12 cellular contexts compared by ENCODE assay signal in genomic region chr3:32154180-32154579, GRCh38. TPM values are rescaled to one million over a fixed set of nuclear protein-coding genes. Genes with fewer than 3 reads are reported as not detected.
DNase-seq lines count a peak whose midpoint lies in the region; ATAC-seq, FAIRE-seq and TF ChIP-seq lines count a peak whose summit lies in the region.
"Had no signal": no experiment of that assay in that cellular context is flagged by ENCODE, and none has a peak within 500 bp of the region (broad histone marks: within the 10 kb centered on the region; RNA-seq: fewer than 3 reads in every experiment).

No MANE protein-coding gene starts in this region.

- no peak overlapping the region for H3K27ac Mint-ChIP-seq in activated CD4-positive, alpha-beta T cell treated with anti-CD3 and anti-CD28 coated beads for 36 hours
- H3K27ac Mint-ChIP-seq: stimulated activated naive CD8-positive, alpha-beta T cell treated with anti-CD3 and anti-CD28 coated beads, Interleukin-15, Interleukin-2, amounts not matched to agents 100 ng/mL and 50 ng/mL, for 24 hours had no signal

- no peaks in the 10 kb centered on the region for H3K27me3 ChIP-seq in DND-41 (ENCODE audit: insufficient read depth, low read length, poor library complexity)
- H3K27me3 ChIP-seq in HepG2 (ENCODE audit: control insufficient read depth in 1 of 2, insufficient read depth in 2 of 2, low read length in 2 of 2) = no peaks in the 10 kb centered on the region; a peak in 1 of 5 replicates
- H3K27me3 ChIP-seq in gastrocnemius medialis = no peaks in the 10 kb centered on the region

- H3K79me2 ChIP-seq in DND-41 (ENCODE audit: insufficient read depth, low read length) (no peaks in the 10 kb centered on the region), HepG2 (ENCODE audit: insufficient read depth, low read length) (no peaks in the 10 kb centered on the region)

- DNase-seq in DND-41 (no peak), HT1080 (ENCODE audit: low read depth) (peak; percentile 23), astrocyte of the spinal cord (ENCODE audit: low read depth, low spot score) (no peak), HepG2 (ENCODE audit: low spot score) (peak; percentile 18), AG08395 (ENCODE audit: low spot score) (no peak), midbrain (lab: John Stamatoyannopoulos, UW) (no peak), gastrocnemius medialis (no peak)
- no peak for DNase-seq in activated CD4-positive, alpha-beta T cell treated with anti-CD3 and anti-CD28 coated beads for 36 hours
- DNase-seq: NCI-H2107; stimulated activated CD4-positive, alpha-beta T cell treated with anti-CD3 and anti-CD28 coated beads, Interleukin-12 subunit alpha, Interleukin-12 subunit beta, amount 100 ng/mL, for 4 hours had no signal

- H4K20me1 ChIP-seq in DND-41 (ENCODE audit: insufficient read depth, low read length) (no peaks in the 10 kb centered on the region), HepG2 (ENCODE audit: insufficient read depth, low read length) (no peaks in the 10 kb centered on the region)

- TF ChIP-seq CTCF in DND-41 (IDR thresholded peaks at IDR 0.05; ENCODE audit: borderline replicate concordance, extremely low read depth, low read length, poor library complexity, severe bottlenecking) (peak; percentile 36), astrocyte of the spinal cord (IDR thresholded peaks at IDR 0.05; ENCODE audit: low read depth, low read length) (peak; percentile 42), HepG2 (CRISPR knock-in tag; IDR thresholded peaks at IDR 0.05) (peak; percentile 59), gastrocnemius medialis (IDR thresholded peaks at IDR 0.05 in 4 of 5, conservative IDR thresholded peaks at IDR 0.05 in 1 of 5) (no peak)

- peak; percentile 61 for FAIRE-seq in HepG2 (lab: Jason Lieb, UNC)

- no peaks in the 10 kb centered on the region for H3K4me1 Mint-ChIP-seq in activated CD4-positive, alpha-beta T cell treated with anti-CD3 and anti-CD28 coated beads for 36 hours

- TF ChIP-seq EP300 in HepG2 (IDR thresholded peaks at IDR 0.05; ENCODE audit: low read depth in 2 of 2, low read length in 2 of 2) = no peak
- no peak for TF ChIP-seq EP300 in HepG2 (CRISPR knock-in tag; IDR thresholded peaks at IDR 0.05; ENCODE audit: borderline replicate concordance)

- POLR2A ChIA-PET in HepG2 (lab: Yijun Ruan, JAX) = no interaction called here
- POLR2A ChIA-PET in activated CD4-positive, alpha-beta T cell treated with anti-CD3 and anti-CD28 coated beads for 36 hours (lab: Charles Lee) = interaction anchor here (0.5 kb wide), 1 partner anchor 18 kb away, joined by 3 read pairs; no protein-coding TSS in a partner anchor

- BruUV-seq in HepG2 (replicated peaks; lab: Mats Ljungman, UMichigan) = no TSS peak

- H3K36me3 ChIP-seq in DND-41 (ENCODE audit: insufficient read depth, low read length) = peaks cover 79% of the 10 kb centered on the region
- H3K36me3 ChIP-seq in HepG2 (replicated peaks in 1 of 2; ENCODE audit: control insufficient read depth in 1 of 2, insufficient read depth in 2 of 2, low read length in 2 of 2) = no peaks in the 10 kb centered on the region
- peaks cover 0 to 32% of the 10 kb centered on the region in 2 donors for H3K36me3 ChIP-seq in gastrocnemius medialis

- intact Hi-C loops in HepG2 (cut with micrococcal nuclease; ENCODE audit: unreplicated experiment) (loop anchor here (1.0 kb wide), 1 partner anchor 135 kb away; no protein-coding TSS in a partner anchor), gastrocnemius medialis (cut with DNase I; ENCODE audit: low total_unique reads) (no loop called here)
- intact Hi-C loops in activated CD4-positive, alpha-beta T cell treated with anti-CD3 and anti-CD28 coated beads for 36 hours (cut with DNase I, micrococcal nuclease) = no loop called here

- TF ChIP-seq RAD21 in HepG2 (CRISPR knock-in tag; IDR thresholded peaks at IDR 0.05) = 0 out of 2 replicates have a peak, but pooled peaks have one; percentile 42

- H3K27me3 Mint-ChIP-seq in activated CD4-positive, alpha-beta T cell treated with anti-CD3 and anti-CD28 coated beads for 36 hours = no peaks in the 10 kb centered on the region
- H3K27me3 Mint-ChIP-seq: stimulated activated naive CD8-positive, alpha-beta T cell treated with anti-CD3 and anti-CD28 coated beads, Interleukin-15, Interleukin-2, amounts not matched to agents 100 ng/mL and 50 ng/mL, for 24 hours had no signal

- H3K4me2 ChIP-seq in DND-41 (ENCODE audit: insufficient read depth, low read length) = no peak overlapping the region
- H3K4me2 ChIP-seq in HepG2 (ENCODE audit: low read depth, low read length) = no peak overlapping the region

- H2AFZ ChIP-seq in DND-41 (ENCODE audit: low read depth, low read length) (no peak overlapping the region), HepG2 (ENCODE audit: low read length) (no peak overlapping the region)

- H3K9me3 Mint-ChIP-seq in activated CD4-positive, alpha-beta T cell treated with anti-CD3 and anti-CD28 coated beads for 36 hours (ENCODE audit: low read depth) = no peaks in the 10 kb centered on the region
- H3K9me3 Mint-ChIP-seq: stimulated activated naive CD8-positive, alpha-beta T cell treated with anti-CD3 and anti-CD28 coated beads, Interleukin-15, Interleukin-2, amounts not matched to agents 100 ng/mL and 50 ng/mL, for 24 hours had no signal

- no peaks in the 10 kb centered on the region for H3K9me3 ChIP-seq in DND-41 (ENCODE audit: insufficient read depth, low read length, severe bottlenecking)
- no peaks in the 10 kb centered on the region for H3K9me3 ChIP-seq in HepG2 (ENCODE audit: low read length)
- H3K9me3 ChIP-seq in gastrocnemius medialis = no peaks in the 10 kb centered on the region

- no peak overlapping the region for H3K4me3 Mint-ChIP-seq in activated CD4-positive, alpha-beta T cell treated with anti-CD3 and anti-CD28 coated beads for 36 hours
- H3K4me3 Mint-ChIP-seq: stimulated activated naive CD8-positive, alpha-beta T cell treated with anti-CD3 and anti-CD28 coated beads, Interleukin-15, Interleukin-2, amounts not matched to agents 100 ng/mL and 50 ng/mL, for 24 hours had no signal

- TF ChIP-seq POLR2A in HepG2 (IDR thresholded peaks at IDR 0.05; ENCODE audit: insufficient read depth in 1 of 2, low read depth in 2 of 2, low read length in 2 of 2) = no peak
- no peak for TF ChIP-seq POLR2A in gastrocnemius medialis (IDR thresholded peaks at IDR 0.05)

- in situ Hi-C loops in astrocyte of the spinal cord (cut with HindIII; ENCODE audit: low sequenced_read_pairs) = no loop called here
- in situ Hi-C loops in HepG2 (cut with HindIII; ENCODE audit: extremely low pct_ligation_motif_present, low pct_unique_long_range_greater_than_20kb) = no loop called here
- in situ Hi-C loops in gastrocnemius medialis (cut with MboI; ENCODE audit: low sequenced_read_pairs in 4 of 4) = no loop called here

- WGBS in HepG2 (ENCODE audit: low lambda C conversion rate) = 90% methylated on average over 3 of the region's 3 CpGs

- H3K4me3 ChIP-seq in DND-41 (ENCODE audit: low read depth in 1 of 2, low read length in 2 of 2) (no peak overlapping the region), astrocyte of the spinal cord (ENCODE audit: low read depth, low read length) (no peak overlapping the region), HepG2 (replicated peaks in 1 of 3; ENCODE audit: insufficient read depth in 1 of 3, low read depth in 2 of 3, low read length in 3 of 3) (no peak overlapping the region), gastrocnemius medialis (no peak overlapping the region)
- H3K4me3 ChIP-seq: lung had no signal

- CTCF ChIA-PET in HepG2 (lab: Yijun Ruan, JAX; ENCODE audit: low intra/inter-chr PET ratio, low total read pairs) = no interaction called here
- CTCF ChIA-PET in activated CD4-positive, alpha-beta T cell treated with anti-CD3 and anti-CD28 coated beads for 36 hours (lab: Charles Lee) = interaction anchor here (0.6 to 3.3 kb wide), 3 partner anchors 9 to 225 kb away, joined by 3 to 13 read pairs (median 4); no protein-coding TSS in a partner anchor

- no peaks in the 10 kb centered on the region for H3K4me1 ChIP-seq in DND-41 (ENCODE audit: insufficient read depth, low read length)
- no peaks in the 10 kb centered on the region for H3K4me1 ChIP-seq in HepG2 (ENCODE audit: insufficient read depth, low read length)
- H3K4me1 ChIP-seq in gastrocnemius medialis = peaks cover 0 to 13% of the 10 kb centered on the region in 2 donors

- H3K27ac ChIP-seq in DND-41 (ENCODE audit: low read length) = no peak overlapping the region
- H3K27ac ChIP-seq in HepG2 (ENCODE audit: extremely low read length, insufficient read depth, low read length) = no peak overlapping the region
- H3K27ac ChIP-seq in gastrocnemius medialis = no peak overlapping the region

- peaks cover 35% of the 10 kb centered on the region for H3K36me3 Mint-ChIP-seq in activated CD4-positive, alpha-beta T cell treated with anti-CD3 and anti-CD28 coated beads for 36 hours (ENCODE audit: low read depth)

- H3K9ac ChIP-seq in DND-41 (ENCODE audit: low read depth, low read length) = no peak overlapping the region
- H3K9ac ChIP-seq in HepG2 (ENCODE audit: insufficient read depth, low read depth, low read length) = no peak overlapping the region

- ATAC-seq in DND-41 (ENCODE audit: insufficient read depth, low read depth) (peak; percentile 65), HepG2 (peak; percentile 98), gastrocnemius medialis (no peak)
- no peak for ATAC-seq in activated CD4-positive, alpha-beta T cell treated with anti-CD3 and anti-CD28 coated beads for 36 hours

RNA-seq across cellular contexts. Expression of gene GPD1L, which starts 47.8 kb away (rescaled TPM):
- 11.9 and 16.5 TPM in 2 replicates for total RNA-seq in HT1080 (2014; rRNA removed; shearing (Covaris generic))
- 10.5 and 11.7 TPM in 2 replicates for polyA plus RNA-seq in HT1080 (2015; cell fraction: cytosol; rRNA removed)
- 8.6 and 11.3 TPM in 2 replicates for polyA plus RNA-seq in HT1080 (2015; cell fraction: nucleus; rRNA removed)
- total RNA-seq in HepG2 (2016; rRNA removed; fragmentation: Illumina TruSeq; extraction: Trizol) = 13.7 and 20.1 TPM in 2 replicates
- 1.3 and 3.3 TPM in 2 replicates for total RNA-seq in HepG2 (2016; cell fraction: cytosol; rRNA removed; fragmentation: Illumina TruSeq; extraction: Trizol; ENCODE audit: low read depth)
- 13.6 and 21.2 TPM in 2 replicates for total RNA-seq in HepG2 (2016; cell fraction: insoluble cytoplasmic fraction; rRNA removed; fragmentation: Illumina TruSeq; extraction: Trizol)
- total RNA-seq in HepG2 (2016; cell fraction: membrane; rRNA removed; fragmentation: Illumina TruSeq; extraction: Trizol) = 5.5 and 5.8 TPM in 2 replicates
- 8.4 and 8.6 TPM in 2 replicates for total RNA-seq in HepG2 (2016; cell fraction: nucleus; rRNA removed; fragmentation: Illumina TruSeq; extraction: Trizol)
- 4.0 and 4.9 TPM in 2 replicates for polyA plus RNA-seq in HepG2 (2011; rRNA removed)
- polyA plus RNA-seq in HepG2 (2011; cell fraction: cytosol; rRNA removed) = 2.8 and 4.0 TPM in 2 replicates
- 2.0 and 3.7 TPM in 2 replicates for polyA plus RNA-seq in HepG2 (2011; cell fraction: nucleus; rRNA removed)
- 4.3 and 6.1 TPM in 2 replicates for polyA plus RNA-seq in HepG2 (2012)
- 0.65 and 0.78 TPM in 2 replicates for polyA plus RNA-seq in HepG2 (2016; cell fraction: cytosol; fragmentation: Illumina TruSeq; extraction: Trizol; ENCODE audit: low read depth)
- polyA plus RNA-seq in HepG2 (2016; cell fraction: insoluble cytoplasmic fraction; fragmentation: Illumina TruSeq; extraction: Trizol; ENCODE audit: low read depth) = 15.6 and 16.7 TPM in 2 replicates
- polyA plus RNA-seq in HepG2 (2016; cell fraction: membrane; fragmentation: Illumina TruSeq; extraction: Trizol; ENCODE audit: low read depth) = 2.3 and 2.4 TPM in 2 replicates
- 7.8 and 8.2 TPM in 2 replicates for polyA plus RNA-seq in HepG2 (2016; cell fraction: nucleus; fragmentation: Illumina TruSeq; extraction: Trizol; ENCODE audit: insufficient read depth, low read depth)
- 4.9 and 19.8 TPM in 2 replicates for polyA minus RNA-seq in HepG2 (2011; rRNA and poly(A)+ RNA removed; ENCODE audit: low replicate concordance)
- 3.4 and 3.9 TPM in 2 replicates for polyA minus RNA-seq in HepG2 (2011; cell fraction: cytosol; rRNA and poly(A)+ RNA removed)
- polyA minus RNA-seq in HepG2 (2011; cell fraction: nucleus; rRNA and poly(A)+ RNA removed) = 2.7 and 4.0 TPM in 2 replicates
- total RNA-seq in gastrocnemius medialis = 100 to 1,000 TPM in 1 of 4 donors, 10 to 100 TPM in 3; 80.8 to 168 (median 91.3) TPM
- total RNA-seq in activated CD4-positive, alpha-beta T cell treated with anti-CD3 and anti-CD28 coated beads for 36 hours = 10 to 100 TPM in 1 of 2 experiments, 1 to 10 TPM in 1; 6.6 to 10.1 TPM

Comparison
In these comparisons a context has a peak if more than half of its experiments do, and no peak if none do; other contexts are left out.
1. ATAC-seq: peak in DND-41 (single experiment) and HepG2 (single experiment); none in gastrocnemius medialis (0 of 2) and activated CD4-positive, alpha-beta T cell treated with anti-CD3 and anti-CD28 coated beads for 36 hours (single experiment).
2. DNase-seq: peak in HT1080 (single experiment) and HepG2 (single experiment); none in DND-41 (single experiment), astrocyte of the spinal cord (single experiment), AG08395 (single experiment), midbrain (single experiment), gastrocnemius medialis (0 of 2) and activated CD4-positive, alpha-beta T cell treated with anti-CD3 and anti-CD28 coated beads for 36 hours (single experiment).
3. CTCF ChIP-seq: peak in DND-41 (single experiment), astrocyte of the spinal cord (single experiment) and HepG2 (single experiment); none in gastrocnemius medialis (0 of 5).